In the genomic region with DNA sequence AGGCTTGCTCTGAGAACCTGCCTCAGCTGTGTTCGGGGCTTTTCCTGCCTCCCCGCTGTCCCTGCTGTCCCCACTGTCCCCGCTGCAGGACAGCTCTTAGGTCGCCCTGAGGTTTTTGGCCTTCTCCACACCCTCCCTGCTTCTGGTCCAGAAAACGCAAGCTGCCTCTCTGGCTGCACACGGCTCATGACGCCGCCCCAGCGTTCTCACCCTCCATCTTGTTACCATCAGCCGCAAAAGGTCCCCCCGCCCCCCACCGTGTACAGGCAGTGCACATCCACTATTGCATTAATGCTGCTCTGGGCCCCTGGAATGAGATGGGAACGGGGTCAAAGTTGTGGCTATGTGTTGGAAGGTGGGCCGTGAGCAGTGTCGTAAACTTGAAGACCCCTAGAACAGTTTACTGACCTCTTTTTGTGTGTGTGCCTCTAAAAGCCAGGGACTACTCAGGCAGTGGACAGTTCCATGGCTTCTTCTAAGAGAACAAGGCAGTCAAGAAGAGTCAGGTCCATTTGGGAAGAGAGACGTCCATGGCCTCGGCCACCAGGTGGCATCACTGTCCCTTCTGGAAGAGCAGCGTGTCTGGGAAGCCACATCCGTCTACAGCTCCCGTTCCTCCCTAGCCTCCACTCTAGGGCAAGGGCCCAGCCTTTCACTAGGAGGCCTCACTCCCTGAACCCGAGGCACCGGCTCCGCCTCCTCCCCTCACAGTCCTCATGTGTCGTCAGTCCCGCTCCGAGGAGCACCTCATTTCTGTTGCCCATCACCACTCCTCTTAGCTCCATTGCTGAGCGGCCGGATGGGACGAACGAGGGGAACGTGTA, we compare ENCODE assay signal across 8 cellular contexts. TPM values are rescaled to one million over a fixed set of nuclear protein-coding genes. Genes with fewer than 3 reads are reported as not detected.
A peak's percentile ranks its signal among the peaks of the same experiment; 100 is the strongest.
DNase-seq lines count a peak whose midpoint lies in the region; ATAC-seq and TF ChIP-seq lines count a peak whose summit lies in the region.

No MANE protein-coding gene starts in this region.

- DNase-seq in DMS153 treated with DMSO at 0.1 percent for 48 hours (lab: John Stamatoyannopoulos, UW; ENCODE audit: unreplicated experiment) = peak; percentile 86
- peak; percentile 90 for DNase-seq in NCI-H748 (lab: John Stamatoyannopoulos, UW; ENCODE audit: unreplicated experiment)
- peak; percentile 58 for DNase-seq in activated CD4-positive, alpha-beta T cell treated with anti-CD3 and anti-CD28 coated beads, Interleukin-2, amount 50 U/mL, for 1 hour
- peak; percentile 68 to 83 for DNase-seq in dermis microvascular lymphatic vessel endothelial cell (ENCODE audit: low read depth in 2 of 2)
- DNase-seq in lower lobe of right lung = peak; percentile 89
- peak; percentile 32 to 46 (median 44) for DNase-seq in stimulated activated CD4-positive, alpha-beta T cell treated with anti-CD3 and anti-CD28 coated beads, TNF-alpha, amount 100 ng/mL, for 4 hours (ENCODE audit: low read depth in 3 of 3)

- no peak overlapping the region for H3K4me3 ChIP-seq in lower lobe of right lung

- H3K36me3 ChIP-seq in lower lobe of right lung = peaks cover under 1% of the 10 kb centered on the region

- no peaks in the 10 kb centered on the region for H3K9me3 ChIP-seq in lower lobe of right lung

- intact Hi-C loops in lower lobe of right lung (cut with DNase I) = loop anchor here (5.0 kb wide), 1 partner anchor 135 kb away; no protein-coding TSS in a partner anchor

- H3K4me1 ChIP-seq in lower lobe of right lung = peaks cover 13% of the 10 kb centered on the region

- ATAC-seq in HG03342 (IDR thresholded peaks at IDR 0.05; ENCODE audit: unreplicated experiment) = peak; percentile 65
- ATAC-seq in lower lobe of right lung = peak; percentile 92 to 95
- ATAC-seq in GM21381 (IDR thresholded peaks at IDR 0.05; ENCODE audit: unreplicated experiment) = no peak

- peak; percentile 84 for TF ChIP-seq CTCF in lower lobe of right lung (IDR thresholded peaks at IDR 0.05)

- no peaks in the 10 kb centered on the region for H3K27me3 ChIP-seq in lower lobe of right lung (ENCODE audit: low read depth)

- peak overlapping the region; percentile 46 for H3K27ac ChIP-seq in lower lobe of right lung

RNA-seq across cellular contexts. Expression of a gene that starts 38.5 kb away (rescaled TPM):
- total RNA-seq in dermis microvascular lymphatic vessel endothelial cell (35.4 and 38.6 TPM in 2 replicates), lower lobe of right lung (112 TPM)
